In the genomic region with DNA sequence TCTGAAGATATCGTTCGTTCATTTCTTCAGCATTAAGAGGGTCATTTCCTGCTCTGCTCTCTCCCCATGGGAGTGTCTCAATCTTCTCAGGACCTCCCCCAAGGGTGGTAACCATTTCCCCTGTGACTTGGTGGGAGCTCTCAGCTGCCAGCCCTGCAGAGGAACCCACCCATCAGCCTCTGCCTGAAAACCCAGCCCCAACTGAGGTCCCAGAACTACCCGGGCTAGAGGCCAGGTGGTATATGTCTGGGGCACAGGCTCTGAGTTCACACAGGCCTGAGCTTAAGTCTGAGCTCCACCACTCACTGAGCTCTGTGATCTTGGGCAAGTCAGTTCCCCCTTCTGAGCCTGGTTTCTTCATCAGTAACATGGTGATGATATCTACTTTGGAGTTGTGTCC, we compare ENCODE assay signal across 1 cellular context.
TF ChIP-seq lines count a peak whose summit lies in the region.

No MANE protein-coding gene starts in this region.

TF ChIP-seq in HepG2, 621 proteins besides CTCF, POLR2A, EP300 and RAD21 (continued from another document):
- TF ChIP-seq, protein P1, sequence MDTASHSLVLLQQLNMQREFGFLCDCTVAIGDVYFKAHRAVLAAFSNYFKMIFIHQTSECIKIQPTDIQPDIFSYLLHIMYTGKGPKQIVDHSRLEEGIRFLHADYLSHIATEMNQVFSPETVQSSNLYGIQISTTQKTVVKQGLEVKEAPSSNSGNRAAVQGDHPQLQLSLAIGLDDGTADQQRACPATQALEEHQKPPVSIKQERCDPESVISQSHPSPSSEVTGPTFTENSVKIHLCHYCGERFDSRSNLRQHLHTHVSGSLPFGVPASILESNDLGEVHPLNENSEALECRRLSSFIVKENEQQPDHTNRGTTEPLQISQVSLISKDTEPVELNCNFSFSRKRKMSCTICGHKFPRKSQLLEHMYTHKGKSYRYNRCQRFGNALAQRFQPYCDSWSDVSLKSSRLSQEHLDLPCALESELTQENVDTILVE (CRISPR knock-in tag; IDR thresholded peaks at IDR 0.05), result no peak
- TF ChIP-seq, protein P2, sequence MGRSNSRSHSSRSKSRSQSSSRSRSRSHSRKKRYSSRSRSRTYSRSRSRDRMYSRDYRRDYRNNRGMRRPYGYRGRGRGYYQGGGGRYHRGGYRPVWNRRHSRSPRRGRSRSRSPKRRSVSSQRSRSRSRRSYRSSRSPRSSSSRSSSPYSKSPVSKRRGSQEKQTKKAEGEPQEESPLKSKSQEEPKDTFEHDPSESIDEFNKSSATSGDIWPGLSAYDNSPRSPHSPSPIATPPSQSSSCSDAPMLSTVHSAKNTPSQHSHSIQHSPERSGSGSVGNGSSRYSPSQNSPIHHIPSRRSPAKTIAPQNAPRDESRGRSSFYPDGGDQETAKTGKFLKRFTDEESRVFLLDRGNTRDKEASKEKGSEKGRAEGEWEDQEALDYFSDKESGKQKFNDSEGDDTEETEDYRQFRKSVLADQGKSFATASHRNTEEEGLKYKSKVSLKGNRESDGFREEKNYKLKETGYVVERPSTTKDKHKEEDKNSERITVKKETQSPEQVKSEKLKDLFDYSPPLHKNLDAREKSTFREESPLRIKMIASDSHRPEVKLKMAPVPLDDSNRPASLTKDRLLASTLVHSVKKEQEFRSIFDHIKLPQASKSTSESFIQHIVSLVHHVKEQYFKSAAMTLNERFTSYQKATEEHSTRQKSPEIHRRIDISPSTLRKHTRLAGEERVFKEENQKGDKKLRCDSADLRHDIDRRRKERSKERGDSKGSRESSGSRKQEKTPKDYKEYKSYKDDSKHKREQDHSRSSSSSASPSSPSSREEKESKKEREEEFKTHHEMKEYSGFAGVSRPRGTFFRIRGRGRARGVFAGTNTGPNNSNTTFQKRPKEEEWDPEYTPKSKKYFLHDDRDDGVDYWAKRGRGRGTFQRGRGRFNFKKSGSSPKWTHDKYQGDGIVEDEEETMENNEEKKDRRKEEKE (IDR thresholded peaks at IDR 0.05), result no peak
- no peak for TF ChIP-seq FOXA3 (CRISPR knock-in tag; IDR thresholded peaks at IDR 0.05)
- TF ChIP-seq NKX3-1 (CRISPR knock-in tag; IDR thresholded peaks at IDR 0.05), result no peak
- TF ChIP-seq NFIC (IDR thresholded peaks at IDR 0.05; ENCODE audit: low read length), result no peak
- no peak for TF ChIP-seq ZNF839 (CRISPR knock-in tag; IDR thresholded peaks at IDR 0.05; ENCODE audit: borderline replicate concordance)
- no peak for TF ChIP-seq ZNF12 (CRISPR knock-in tag; IDR thresholded peaks at IDR 0.05)
- no peak for TF ChIP-seq ZNF674 (CRISPR knock-in tag; IDR thresholded peaks at IDR 0.05; ENCODE audit: low read depth)
- TF ChIP-seq JUND (CRISPR knock-in tag; IDR thresholded peaks at IDR 0.05), result no peak
- no peak for TF ChIP-seq MED8 (CRISPR knock-in tag; IDR thresholded peaks at IDR 0.05; ENCODE audit: insufficient replicate concordance)
- TF ChIP-seq TARDBP (CRISPR knock-in tag; IDR thresholded peaks at IDR 0.05), result no peak
- TF ChIP-seq, protein P3, sequence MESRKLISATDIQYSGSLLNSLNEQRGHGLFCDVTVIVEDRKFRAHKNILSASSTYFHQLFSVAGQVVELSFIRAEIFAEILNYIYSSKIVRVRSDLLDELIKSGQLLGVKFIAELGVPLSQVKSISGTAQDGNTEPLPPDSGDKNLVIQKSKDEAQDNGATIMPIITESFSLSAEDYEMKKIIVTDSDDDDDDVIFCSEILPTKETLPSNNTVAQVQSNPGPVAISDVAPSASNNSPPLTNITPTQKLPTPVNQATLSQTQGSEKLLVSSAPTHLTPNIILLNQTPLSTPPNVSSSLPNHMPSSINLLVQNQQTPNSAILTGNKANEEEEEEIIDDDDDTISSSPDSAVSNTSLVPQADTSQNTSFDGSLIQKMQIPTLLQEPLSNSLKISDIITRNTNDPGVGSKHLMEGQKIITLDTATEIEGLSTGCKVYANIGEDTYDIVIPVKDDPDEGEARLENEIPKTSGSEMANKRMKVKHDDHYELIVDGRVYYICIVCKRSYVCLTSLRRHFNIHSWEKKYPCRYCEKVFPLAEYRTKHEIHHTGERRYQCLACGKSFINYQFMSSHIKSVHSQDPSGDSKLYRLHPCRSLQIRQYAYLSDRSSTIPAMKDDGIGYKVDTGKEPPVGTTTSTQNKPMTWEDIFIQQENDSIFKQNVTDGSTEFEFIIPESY (CRISPR knock-in tag; IDR thresholded peaks at IDR 0.05), result no peak
- TF ChIP-seq EEA1 (CRISPR knock-in tag; IDR thresholded peaks at IDR 0.05; ENCODE audit: borderline replicate concordance), result no peak
- TF ChIP-seq NONO (IDR thresholded peaks at IDR 0.05), result no peak
- TF ChIP-seq NONO (CRISPR knock-in tag; conservative IDR thresholded peaks at IDR 0.05), result no peak
- TF ChIP-seq, protein P4, sequence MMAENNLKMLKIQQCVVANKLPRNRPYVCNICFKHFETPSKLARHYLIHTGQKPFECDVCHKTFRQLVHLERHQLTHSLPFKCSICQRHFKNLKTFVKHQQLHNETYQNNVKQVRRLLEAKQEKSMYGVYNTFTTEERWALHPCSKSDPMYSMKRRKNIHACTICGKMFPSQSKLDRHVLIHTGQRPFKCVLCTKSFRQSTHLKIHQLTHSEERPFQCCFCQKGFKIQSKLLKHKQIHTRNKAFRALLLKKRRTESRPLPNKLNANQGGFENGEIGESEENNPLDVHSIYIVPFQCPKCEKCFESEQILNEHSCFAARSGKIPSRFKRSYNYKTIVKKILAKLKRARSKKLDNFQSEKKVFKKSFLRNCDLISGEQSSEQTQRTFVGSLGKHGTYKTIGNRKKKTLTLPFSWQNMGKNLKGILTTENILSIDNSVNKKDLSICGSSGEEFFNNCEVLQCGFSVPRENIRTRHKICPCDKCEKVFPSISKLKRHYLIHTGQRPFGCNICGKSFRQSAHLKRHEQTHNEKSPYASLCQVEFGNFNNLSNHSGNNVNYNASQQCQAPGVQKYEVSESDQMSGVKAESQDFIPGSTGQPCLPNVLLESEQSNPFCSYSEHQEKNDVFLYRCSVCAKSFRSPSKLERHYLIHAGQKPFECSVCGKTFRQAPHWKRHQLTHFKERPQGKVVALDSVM (CRISPR knock-in tag; IDR thresholded peaks at IDR 0.05), result no peak
- TF ChIP-seq, protein P5, sequence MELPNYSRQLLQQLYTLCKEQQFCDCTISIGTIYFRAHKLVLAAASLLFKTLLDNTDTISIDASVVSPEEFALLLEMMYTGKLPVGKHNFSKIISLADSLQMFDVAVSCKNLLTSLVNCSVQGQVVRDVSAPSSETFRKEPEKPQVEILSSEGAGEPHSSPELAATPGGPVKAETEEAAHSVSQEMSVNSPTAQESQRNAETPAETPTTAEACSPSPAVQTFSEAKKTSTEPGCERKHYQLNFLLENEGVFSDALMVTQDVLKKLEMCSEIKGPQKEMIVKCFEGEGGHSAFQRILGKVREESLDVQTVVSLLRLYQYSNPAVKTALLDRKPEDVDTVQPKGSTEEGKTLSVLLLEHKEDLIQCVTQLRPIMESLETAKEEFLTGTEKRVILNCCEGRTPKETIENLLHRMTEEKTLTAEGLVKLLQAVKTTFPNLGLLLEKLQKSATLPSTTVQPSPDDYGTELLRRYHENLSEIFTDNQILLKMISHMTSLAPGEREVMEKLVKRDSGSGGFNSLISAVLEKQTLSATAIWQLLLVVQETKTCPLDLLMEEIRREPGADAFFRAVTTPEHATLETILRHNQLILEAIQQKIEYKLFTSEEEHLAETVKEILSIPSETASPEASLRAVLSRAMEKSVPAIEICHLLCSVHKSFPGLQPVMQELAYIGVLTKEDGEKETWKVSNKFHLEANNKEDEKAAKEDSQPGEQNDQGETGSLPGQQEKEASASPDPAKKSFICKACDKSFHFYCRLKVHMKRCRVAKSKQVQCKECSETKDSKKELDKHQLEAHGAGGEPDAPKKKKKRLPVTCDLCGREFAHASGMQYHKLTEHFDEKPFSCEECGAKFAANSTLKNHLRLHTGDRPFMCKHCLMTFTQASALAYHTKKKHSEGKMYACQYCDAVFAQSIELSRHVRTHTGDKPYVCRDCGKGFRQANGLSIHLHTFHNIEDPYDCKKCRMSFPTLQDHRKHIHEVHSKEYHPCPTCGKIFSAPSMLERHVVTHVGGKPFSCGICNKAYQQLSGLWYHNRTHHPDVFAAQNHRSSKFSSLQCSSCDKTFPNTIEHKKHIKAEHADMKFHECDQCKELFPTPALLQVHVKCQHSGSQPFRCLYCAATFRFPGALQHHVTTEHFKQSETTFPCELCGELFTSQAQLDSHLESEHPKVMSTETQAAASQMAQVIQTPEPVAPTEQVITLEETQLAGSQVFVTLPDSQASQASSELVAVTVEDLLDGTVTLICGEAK (IDR thresholded peaks at IDR 0.05), result no peak
- TF ChIP-seq, protein P5 (CRISPR knock-in tag; IDR thresholded peaks at IDR 0.05), result no peak
- TF ChIP-seq ZNF24 (IDR thresholded peaks at IDR 0.05), result no peak
